In genomic region chr4:186771624-186772023, GRCh38 we compare ENCODE assay signal across 1 cellular context.
TF ChIP-seq lines count a peak whose summit lies in the region.

No MANE protein-coding gene starts in this region.

TF ChIP-seq in HCT116, 20 proteins besides CTCF, POLR2A, EP300 and RAD21 (continued from another document):
- TF ChIP-seq TCF7L2 (IDR thresholded peaks at IDR 0.05; ENCODE audit: borderline replicate concordance, extremely low read depth, insufficient read depth, insufficient read length): no peak
- no peak for TF ChIP-seq SIN3A (IDR thresholded peaks at IDR 0.05; ENCODE audit: low read depth)
- TF ChIP-seq POLR2AphosphoS5 (IDR thresholded peaks at IDR 0.05; ENCODE audit: low read depth, low read length): no peak
- TF ChIP-seq ELF1 (IDR thresholded peaks at IDR 0.05; ENCODE audit: borderline replicate concordance, low read depth): no peak
- TF ChIP-seq CEBPB (IDR thresholded peaks at IDR 0.05; ENCODE audit: low read depth): no peak
- TF ChIP-seq ATF3 (IDR thresholded peaks at IDR 0.05): no peak
- no peak for TF ChIP-seq EZH2phosphoT487 (IDR thresholded peaks at IDR 0.05; ENCODE audit: borderline replicate concordance)
- no peak for TF ChIP-seq SRF (IDR thresholded peaks at IDR 0.05; ENCODE audit: low read depth)
- no peak for TF ChIP-seq FOSL1 (IDR thresholded peaks at IDR 0.05; ENCODE audit: low read depth)
- no peak for TF ChIP-seq SP1 (IDR thresholded peaks at IDR 0.05; ENCODE audit: low read depth)
- no peak for TF ChIP-seq CBX3 (IDR thresholded peaks at IDR 0.05; ENCODE audit: low read depth)
- no peak for TF ChIP-seq EZH2 (IDR thresholded peaks at IDR 0.05)
- TF ChIP-seq ZBTB33 (IDR thresholded peaks at IDR 0.05; ENCODE audit: extremely low read depth, insufficient replicate concordance, low read length): no peak
- no peak for TF ChIP-seq YY1 (IDR thresholded peaks at IDR 0.05; ENCODE audit: extremely low read depth, insufficient replicate concordance, low read depth, low read length)
- TF ChIP-seq JUND (IDR thresholded peaks at IDR 0.05): no peak
TF ChIP-seq in HCT116: peak in this region for 0.
